17 cellular contexts compared by ENCODE assay signal in the genomic region with DNA sequence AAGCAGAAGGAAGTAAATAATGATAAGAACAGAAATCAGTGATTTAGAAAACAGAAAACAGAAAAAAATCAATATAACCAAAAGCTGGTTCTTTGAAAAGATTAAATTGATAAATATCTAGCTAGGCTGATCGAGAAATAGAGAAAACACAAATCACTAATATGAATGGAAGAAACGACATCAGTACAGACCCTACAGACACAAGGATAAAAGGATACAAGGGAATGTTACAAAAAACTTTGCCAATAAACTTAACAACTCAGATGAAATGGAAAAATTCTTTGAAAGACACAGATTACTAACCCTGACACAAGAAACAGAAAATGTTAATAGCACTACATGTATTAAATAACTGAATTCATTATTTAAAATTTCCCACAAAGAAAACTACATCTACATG. TPM values are rescaled to one million over a fixed set of nuclear protein-coding genes. Genes with fewer than 3 reads are reported as not detected.
"Had no signal": no experiment of that assay in that cellular context is flagged by ENCODE, and none has a peak within 500 bp of the region (broad histone marks: within the 10 kb centered on the region; RNA-seq: fewer than 3 reads in every experiment).

No MANE protein-coding gene starts in this region.

- FAIRE-seq: pancreas had no signal

- H3K27ac ChIP-seq: body of pancreas, gastroesophageal sphincter, pancreas, thoracic aorta, WERI-Rb-1 had no signal

- H3K27me3 ChIP-seq: body of pancreas had no signal

- DNase-seq: activated CD4-positive, alpha-beta memory T cell treated with anti-CD3 and anti-CD28 coated beads, Interleukin-2, amount 10 ng/mL, durations not matched to agents 7 days and 5 days; activated CD8-positive, alpha-beta memory T cell treated with anti-CD3 and anti-CD28 coated beads, Interleukin-2, amount 50 U/mL, for 48 hours; activated gamma-delta T cell; activated T-cell treated with anti-CD3 and anti-CD28 coated beads, Interleukin-2, amount 50 U/mL, for 72 hours; amniotic stem cell; body of pancreas; cortex of kidney; effector CD8-positive, alpha-beta T cell; naive thymus-derived CD8-positive, alpha-beta T cell; pancreas; T-helper 1 cell; WERI-Rb-1 had no signal

- H3K4me3 ChIP-seq: body of pancreas, gastroesophageal sphincter, pancreas, thoracic aorta had no signal

- ATAC-seq: activated naive CD4-positive, alpha-beta T cell treated with anti-CD3 and anti-CD28 coated beads, Interleukin-2, amount 50 U/mL, for 72 hours; activated T-cell treated with anti-CD3 and anti-CD28 coated beads, Interleukin-2, amount 50 U/mL, for 72 hours; body of pancreas; gastroesophageal sphincter; naive thymus-derived CD8-positive, alpha-beta T cell; pancreas; stimulated activated effector memory CD8-positive, alpha-beta T cell treated with anti-CD3 and anti-CD28 coated beads, Interleukin-12 subunit alpha, Interleukin-12 subunit beta, amount 100 ng/mL, for 72 hours had no signal

- H3K36me3 ChIP-seq: gastroesophageal sphincter, pancreas, thoracic aorta, WERI-Rb-1 had no signal

- H3K4me3 Mint-ChIP-seq: activated CD4-positive, alpha-beta memory T cell treated with anti-CD3 and anti-CD28 coated beads, Interleukin-2, amount 10 ng/mL, durations not matched to agents 7 days and 5 days; activated T-cell treated with anti-CD3 and anti-CD28 coated beads, Interleukin-2, amount 50 U/mL, for 72 hours; central memory CD8-positive, alpha-beta T cell; naive thymus-derived CD8-positive, alpha-beta T cell; stimulated activated effector memory CD8-positive, alpha-beta T cell treated with anti-CD3 and anti-CD28 coated beads, Interleukin-12 subunit alpha, Interleukin-12 subunit beta, amount 100 ng/mL, for 72 hours had no signal

- H3K4me1 ChIP-seq: pancreas had no signal

- H3K36me3 Mint-ChIP-seq: stimulated activated effector memory CD8-positive, alpha-beta T cell treated with anti-CD3 and anti-CD28 coated beads, Interleukin-12 subunit alpha, Interleukin-12 subunit beta, amount 100 ng/mL, for 72 hours had no signal

- H3K9me3 ChIP-seq: body of pancreas, pancreas had no signal

- H3K27ac Mint-ChIP-seq: activated CD4-positive, alpha-beta memory T cell treated with anti-CD3 and anti-CD28 coated beads, Interleukin-2, amount 10 ng/mL, durations not matched to agents 7 days and 5 days; activated naive CD4-positive, alpha-beta T cell treated with anti-CD3 and anti-CD28 coated beads, Interleukin-2, amount 50 U/mL, for 72 hours; activated T-cell treated with anti-CD3 and anti-CD28 coated beads, Interleukin-2, amount 50 U/mL, for 72 hours; naive thymus-derived CD8-positive, alpha-beta T cell; stimulated activated effector memory CD8-positive, alpha-beta T cell treated with anti-CD3 and anti-CD28 coated beads, Interleukin-12 subunit alpha, Interleukin-12 subunit beta, amount 100 ng/mL, for 72 hours had no signal

RNA-seq across cellular contexts. Expression of a gene that starts 6.3 kb away (rescaled TPM):
- total RNA-seq: naive thymus-derived CD8-positive, alpha-beta T cell had no signal
